Comparison of ENCODE assay signal across 8 cellular contexts in genomic region chr12:54066408-54066807, GRCh38. TPM values are rescaled to one million over a fixed set of nuclear protein-coding genes. Genes with fewer than 3 reads are reported as not detected.
"Had no signal": no experiment of that assay in that cellular context is flagged by ENCODE, and none has a peak within 500 bp of the region (broad histone marks: within the 10 kb centered on the region; RNA-seq: fewer than 3 reads in every experiment).

No MANE protein-coding gene starts in this region.

- H2AFZ ChIP-seq: GM23248 had no signal

- H3K4me1 ChIP-seq: HAP-1 had no signal

- FAIRE-seq: HTR-8/SVneo had no signal

- DNase-seq: GM23248, GOT3, H7, IMR-90, KBM-7 had no signal

- H3K4me3 ChIP-seq: GM23248, HAP-1 had no signal

- H3K36me3 ChIP-seq: HAP-1 had no signal

- H3K9me3 ChIP-seq: HAP-1 had no signal

- H3K27ac ChIP-seq: GM23248 had no signal

RNA-seq across cellular contexts. Expression of gene HOXC4, which starts 12.8 kb away (rescaled TPM):
- total RNA-seq: H7 had no signal

RNA-seq across cellular contexts. Expression of gene HOXC5, which starts 33.6 kb away (rescaled TPM):
- total RNA-seq: H4, H7, IMR-90 had no signal
- polyA plus RNA-seq: IMR-90 had no signal

RNA-seq across cellular contexts. Expression of gene HOXC6, which starts 38.2 kb away (rescaled TPM):
- total RNA-seq: H7, IMR-90 had no signal

RNA-seq across cellular contexts. Expression of gene HOXC8, which starts 57.6 kb away (rescaled TPM):
- total RNA-seq: H7 had no signal
